ENCODE assay signal across 1 cellular context in the genomic region with DNA sequence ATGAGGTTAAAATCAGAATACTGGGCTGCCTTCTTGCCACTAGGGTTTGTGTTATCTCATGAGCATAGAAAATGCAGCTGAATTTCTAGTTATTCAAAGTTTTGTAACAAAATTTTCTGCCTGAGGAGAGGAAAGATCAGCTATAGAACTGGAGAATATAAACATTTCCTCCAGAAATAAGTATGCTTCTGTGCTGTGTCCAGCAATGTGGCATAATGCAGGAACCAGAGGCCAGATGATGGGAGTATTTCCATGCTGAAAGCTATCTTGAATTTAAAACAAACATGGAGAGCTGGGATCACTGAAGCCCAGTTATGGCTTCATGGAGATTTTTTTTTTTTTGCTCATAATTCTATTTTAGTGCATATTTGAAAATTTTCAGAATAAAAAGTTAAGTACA.
TF ChIP-seq lines count a peak whose summit lies in the region.

No MANE protein-coding gene starts in this region.

TF ChIP-seq in IMR-90, 13 proteins besides CTCF, POLR2A, EP300 and RAD21 (continued from another document):
- TF ChIP-seq FOS (IDR thresholded peaks at IDR 0.05; ENCODE audit: low read depth, low read length) (no peak), BHLHE40 (IDR thresholded peaks at IDR 0.05; ENCODE audit: low read depth, low read length) (no peak)
